8 cellular contexts compared by ENCODE assay signal in genomic region chr17:38799501-38800236, GRCh38. TPM values are rescaled to one million over a fixed set of nuclear protein-coding genes. Genes with fewer than 3 reads are reported as not detected.
DNase-seq lines count a peak whose midpoint lies in the region; ATAC-seq and TF ChIP-seq lines count a peak whose summit lies in the region.

TSS of gene PIP4K2B (minus strand) at chr17:38799556. CDS start at chr17:38799424, 132 bp downstream.

- H2AFZ ChIP-seq in OCI-LY1 (ENCODE audit: low read length) = no peak within 1 kb of the TSS

- in situ Hi-C loops in endometrial microvascular endothelial cells (cut with HindIII; ENCODE audit: inconsistent ontology term, low pct_unique_long_range_greater_than_20kb, low sequenced_read_pairs) = no loop called here

- H3K79me2 ChIP-seq in OCI-LY1 (ENCODE audit: insufficient read depth, low read length) = no peaks in the 10 kb centered on the region

- no peaks in the 10 kb centered on the region for H4K20me1 ChIP-seq in OCI-LY1 (ENCODE audit: insufficient read depth, low read length)

- 1% methylated on average over 34 to 35 of the region's 76 CpGs for WGBS in mesodermal cell (ENCODE audit: insufficient coverage in 2 of 2), 2 experiments

- H3K4me1 ChIP-seq in OCI-LY1 (ENCODE audit: insufficient read depth, low read length, severe bottlenecking) (peaks cover 28% of the 10 kb centered on the region), mesodermal cell (ENCODE audit: control insufficient read depth, insufficient read depth, low read length, poor library complexity, severe bottlenecking) (peaks cover 15% of the 10 kb centered on the region)

- H3K9me3 ChIP-seq in OCI-LY1 (ENCODE audit: low read length) (no peaks in the 10 kb centered on the region), mesodermal cell (ENCODE audit: control insufficient read depth, low read length) (no peaks in the 10 kb centered on the region)

- peaks cover 34% of the 10 kb centered on the region for H3K36me3 ChIP-seq in OCI-LY1 (ENCODE audit: insufficient read depth, low read length)
- peaks cover 69% of the 10 kb centered on the region for H3K36me3 ChIP-seq in mesodermal cell (ENCODE audit: control insufficient read depth, insufficient read depth, low read length)

- TF ChIP-seq CTCF in OCI-LY1 (IDR thresholded peaks at IDR 0.05; ENCODE audit: low read length) = no peak

- H3K27me3 ChIP-seq in OCI-LY1 (ENCODE audit: insufficient read depth, low read length) = no peaks in the 10 kb centered on the region

- H3K4me2 ChIP-seq in OCI-LY1 (ENCODE audit: low read length) = peak within 1 kb of the TSS; percentile 97

- DNase-seq in D341Med (ENCODE audit: low spot score) (peak; percentile 100), HuH-7 (ENCODE audit: low spot score) (peak; percentile 94)
- DNase-seq in activated CD8-positive, alpha-beta memory T cell treated with anti-CD3 and anti-CD28 coated beads, Interleukin-2, amount 50 U/mL, for 4 hours = peak; percentile 80
- DNase-seq in stimulated activated CD8-positive, alpha-beta memory T cell treated with anti-CD3 and anti-CD28 coated beads, Interleukin-15, amount 100 ng/mL, for 24 hours (ENCODE audit: low read depth) = peak; percentile 56

- H3K9ac ChIP-seq in OCI-LY1 (ENCODE audit: low read length) = peak within 1 kb of the TSS; percentile 88

- H3K9me2 ChIP-seq in OCI-LY1 (ENCODE audit: low read depth, low read length) = no peaks in the 10 kb centered on the region

- ATAC-seq in GM21515 (IDR thresholded peaks at IDR 0.05; ENCODE audit: unreplicated experiment) = peak; percentile 71

- no peaks in the 10 kb centered on the region for H3F3A ChIP-seq in OCI-LY1 (ENCODE audit: insufficient read depth, low read length)

- H3K4me3 ChIP-seq in OCI-LY1 (ENCODE audit: low read depth, low read length, poor library complexity, severe bottlenecking) = peak within 1 kb of the TSS; percentile 84
- H3K4me3 ChIP-seq in mesodermal cell (ENCODE audit: extremely low read depth, insufficient read depth, low read length, poor library complexity, severe bottlenecking) = peak within 1 kb of the TSS; percentile 80

- H3K27ac ChIP-seq in OCI-LY1 (ENCODE audit: low read depth, low read length, poor library complexity, severe bottlenecking) (peak within 1 kb of the TSS; percentile 64), mesodermal cell (ENCODE audit: low read depth, low read length, severe bottlenecking) (peak within 1 kb of the TSS; percentile 100)

RNA-seq across cellular contexts. Expression of gene PIP4K2B, which starts in this region (rescaled TPM):
- 58.7 TPM for total RNA-seq in endometrial microvascular endothelial cells (ENCODE audit: inconsistent ontology term)
- 48.8 TPM for polyA plus RNA-seq in mesodermal cell (2013, experiment 1 of 2)
- polyA plus RNA-seq in mesodermal cell (2013, experiment 2 of 2) = 39.8 TPM

Comparison
In these comparisons a context has a peak if more than half of its experiments do, and no peak if none do; other contexts are left out.
1. Peak in every context shown above with its lines: DNase-seq, ATAC-seq, H3K4me3 ChIP-seq and H3K27ac ChIP-seq.